ENCODE assay signal across 17 cellular contexts in genomic region chr3:183468424-183468823, GRCh38.
A peak's percentile ranks its signal among the peaks of the same experiment; 100 is the strongest.
DNase-seq lines count a peak whose midpoint lies in the region; ATAC-seq lines count a peak whose summit lies in the region.
"Had no signal": no experiment of that assay in that cellular context is flagged by ENCODE, and none has a peak within 500 bp of the region (broad histone marks: within the 10 kb centered on the region; RNA-seq: fewer than 3 reads in every experiment).

No MANE protein-coding gene starts in this region.

- no peaks in the 10 kb centered on the region for H3K9me3 Mint-ChIP-seq in activated naive CD4-positive, alpha-beta T cell treated with anti-CD3 and anti-CD28 coated beads, Interleukin-2, amount 50 U/mL, for 24 hours
- no peaks in the 10 kb centered on the region for H3K9me3 Mint-ChIP-seq in stimulated activated naive CD8-positive, alpha-beta T cell treated with anti-CD3 and anti-CD28 coated beads, Interleukin-15, Interleukin-2, amounts not matched to agents 100 ng/mL and 50 ng/mL, for 24 hours

- peaks cover 18% of the 10 kb centered on the region for H3K4me1 Mint-ChIP-seq in activated naive CD4-positive, alpha-beta T cell treated with anti-CD3 and anti-CD28 coated beads, Interleukin-2, amount 50 U/mL, for 24 hours
- H3K4me1 Mint-ChIP-seq in stimulated activated naive CD8-positive, alpha-beta T cell treated with anti-CD3 and anti-CD28 coated beads, Interleukin-15, Interleukin-2, amounts not matched to agents 100 ng/mL and 50 ng/mL, for 24 hours (ENCODE audit: low read depth), result peaks cover 25% of the 10 kb centered on the region

- no peaks in the 10 kb centered on the region for H3K36me3 Mint-ChIP-seq in activated naive CD4-positive, alpha-beta T cell treated with anti-CD3 and anti-CD28 coated beads, Interleukin-2, amount 50 U/mL, for 24 hours
- no peaks in the 10 kb centered on the region for H3K36me3 Mint-ChIP-seq in stimulated activated naive CD8-positive, alpha-beta T cell treated with anti-CD3 and anti-CD28 coated beads, Interleukin-15, Interleukin-2, amounts not matched to agents 100 ng/mL and 50 ng/mL, for 24 hours (ENCODE audit: low read depth)

- H3K27ac Mint-ChIP-seq in activated naive CD4-positive, alpha-beta T cell treated with anti-CD3 and anti-CD28 coated beads, Interleukin-2, amount 50 U/mL, for 24 hours, result peak overlapping the region; percentile 14
- H3K27ac Mint-ChIP-seq in stimulated activated naive CD8-positive, alpha-beta T cell treated with anti-CD3 and anti-CD28 coated beads, Interleukin-15, Interleukin-2, amounts not matched to agents 100 ng/mL and 50 ng/mL, for 24 hours, result peak overlapping the region; percentile 50

- no peaks in the 10 kb centered on the region for H3K27me3 Mint-ChIP-seq in activated naive CD4-positive, alpha-beta T cell treated with anti-CD3 and anti-CD28 coated beads, Interleukin-2, amount 50 U/mL, for 24 hours
- no peaks in the 10 kb centered on the region for H3K27me3 Mint-ChIP-seq in stimulated activated naive CD8-positive, alpha-beta T cell treated with anti-CD3 and anti-CD28 coated beads, Interleukin-15, Interleukin-2, amounts not matched to agents 100 ng/mL and 50 ng/mL, for 24 hours

- no peak for ATAC-seq in HG03045 (IDR thresholded peaks at IDR 0.05; ENCODE audit: unreplicated experiment)

- DNase-seq in NCI-H2196 (lab: John Stamatoyannopoulos, UW; ENCODE audit: unreplicated experiment), result peak; percentile 25
- DNase-seq in NCI-H2196 treated with DMSO at 0.1 percent for 48 hours (lab: John Stamatoyannopoulos, UW; ENCODE audit: unreplicated experiment), result no peak
- no peak for DNase-seq in activated naive CD4-positive, alpha-beta T cell treated with Interleukin-2 at 50 U/mL for 16 hours
- peak; percentile 31 for DNase-seq in amniotic epithelial cell (ENCODE audit: low read depth)
- DNase-seq in superior temporal gyrus (ENCODE audit: extremely low spot score), result no peak
- DNase-seq: activated CD4-positive, alpha-beta T cell treated with anti-CD3 and anti-CD28 coated beads for 1 hour; amniotic stem cell; GOT3; lower lobe of right lung; NCI-H1694 treated with DMSO at 0.1 percent for 48 hours; NCI-H526 treated with DMSO at 0.1 percent for 48 hours; stimulated activated CD4-positive, alpha-beta T cell treated with anti-CD3 and anti-CD28 coated beads, Interleukin-12 subunit alpha, Interleukin-12 subunit beta, amount 100 ng/mL, for 4 hours; stimulated activated CD8-positive, alpha-beta memory T cell treated with anti-CD3 and anti-CD28 coated beads, Interleukin-4, amount 100 ng/mL, for 48 hours; T1000 had no signal

- no peak overlapping the region for H3K4me3 Mint-ChIP-seq in activated naive CD4-positive, alpha-beta T cell treated with anti-CD3 and anti-CD28 coated beads, Interleukin-2, amount 50 U/mL, for 24 hours
- H3K4me3 Mint-ChIP-seq in stimulated activated naive CD8-positive, alpha-beta T cell treated with anti-CD3 and anti-CD28 coated beads, Interleukin-15, Interleukin-2, amounts not matched to agents 100 ng/mL and 50 ng/mL, for 24 hours, result no peak overlapping the region

Comparison
In these comparisons a context has a peak if more than half of its experiments do, and no peak if none do; other contexts are left out.
1. DNase-seq: peak in NCI-H2196 (single experiment) and amniotic epithelial cell (single experiment); none in NCI-H2196 treated with DMSO at 0.1 percent for 48 hours (single experiment), activated naive CD4-positive, alpha-beta T cell treated with Interleukin-2 at 50 U/mL for 16 hours (single experiment) and superior temporal gyrus (single experiment).